23 cellular contexts compared by ENCODE assay signal in the genomic region with DNA sequence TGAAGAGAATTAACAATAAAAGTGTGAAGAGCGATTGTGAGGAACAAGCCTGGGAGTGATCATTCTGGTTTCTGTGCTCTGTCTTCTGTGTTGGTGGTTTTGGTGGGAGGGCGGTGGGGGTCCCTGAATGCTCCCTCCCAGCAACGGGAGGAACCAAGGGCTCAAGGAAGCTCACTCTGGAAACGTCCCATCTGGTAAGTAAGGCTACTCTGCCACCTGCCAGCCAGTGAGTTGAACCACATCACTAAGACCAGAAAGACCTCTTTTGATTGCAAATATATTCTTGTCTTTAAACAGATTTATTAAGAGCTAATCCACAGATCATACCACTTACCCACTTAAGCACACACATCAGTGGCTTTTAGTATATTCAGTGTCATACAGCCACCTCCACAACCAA.
DNase-seq lines count a peak whose midpoint lies in the region; ATAC-seq, FAIRE-seq and TF ChIP-seq lines count a peak whose summit lies in the region.
"Had no signal": no experiment of that assay in that cellular context is flagged by ENCODE, and none has a peak within 500 bp of the region (broad histone marks: within the 10 kb centered on the region; RNA-seq: fewer than 3 reads in every experiment).

No MANE protein-coding gene starts in this region.

- no peak overlapping the region for H3K9ac ChIP-seq in GM12878 (ENCODE audit: control insufficient read depth, insufficient read depth, low read length)

- peaks cover 8% of the 10 kb centered on the region for H3K4me1 Mint-ChIP-seq in stimulated activated naive CD8-positive, alpha-beta T cell treated with anti-CD3 and anti-CD28 coated beads, Interleukin-15, amount 100 ng/mL, for 72 hours
- H3K4me1 Mint-ChIP-seq: activated CD4-positive, alpha-beta T cell treated with anti-CD3 and anti-CD28 coated beads for 36 hours had no signal

- ATAC-seq in GM12878 (no peak), right lobe of liver (peak in 1 of 4 donors; percentile 11), GM19328 (IDR thresholded peaks at IDR 0.05; ENCODE audit: unreplicated experiment) (no peak)
- ATAC-seq in stimulated activated naive CD8-positive, alpha-beta T cell treated with anti-CD3 and anti-CD28 coated beads, Interleukin-15, amount 100 ng/mL, for 72 hours: no peak
- ATAC-seq: activated CD4-positive, alpha-beta T cell treated with anti-CD3 and anti-CD28 coated beads for 36 hours; naive thymus-derived CD8-positive, alpha-beta T cell had no signal

- CTCF ChIA-PET in BJ (lab: Yijun Ruan, JAX) (interaction anchor here (1.0 to 3.4 kb wide), 6 partner anchors 10 to 163 kb away, joined by 3 to 16 read pairs (median 4); no protein-coding TSS in a partner anchor), GM12878 (lab: Yijun Ruan, JAX) (interaction anchor here (1.2 to 1.7 kb wide), 6 partner anchors 9 to 159 kb away, joined by 3 to 9 read pairs (median 4); no protein-coding TSS in a partner anchor)

- WGBS in GM12878 (ENCODE audit: insufficient coverage, insufficient replicate concordance, low lambda C conversion rate, missing lambda C conversion rate): 35% methylated on average over 4 of the region's 4 CpGs
- 100% methylated on average over 2 of the region's 4 CpGs for WGBS in right lobe of liver (ENCODE audit: insufficient coverage, low coverage, low lambda C conversion rate, missing lambda C conversion rate)

- H3K9me3 Mint-ChIP-seq in stimulated activated naive CD8-positive, alpha-beta T cell treated with anti-CD3 and anti-CD28 coated beads, Interleukin-15, amount 100 ng/mL, for 72 hours: no peaks in the 10 kb centered on the region
- H3K9me3 Mint-ChIP-seq: naive thymus-derived CD8-positive, alpha-beta T cell had no signal

- H4K20me1 ChIP-seq in GM12878 (ENCODE audit: control insufficient read depth, insufficient read depth): no peaks in the 10 kb centered on the region

- in situ Hi-C loops in GM13977 (cut with MboI; ENCODE audit: low pct_unique_long_range_greater_than_20kb, low sequenced_read_pairs, unreplicated experiment) (no loop called here), GM12878 (cut with MboI) (loop anchor here (5.0 kb wide), 1 partner anchor 132 kb away; no protein-coding TSS in a partner anchor)

- RAD21 ChIA-PET in GM12878 (lab: Charles Lee; ENCODE audit: unreplicated experiment): interaction anchor here (1.7 kb wide), 1 partner anchor 92 kb away, joined by 3 read pairs; no protein-coding TSS in a partner anchor

- TF ChIP-seq CTCF in BJ (IDR thresholded peaks at IDR 0.05; ENCODE audit: insufficient read depth, low read depth, low read length) (0 out of 2 replicates have a peak, but pooled peaks have one; percentile 30), GM13977 (IDR thresholded peaks at IDR 0.05; ENCODE audit: extremely low read depth, insufficient read depth, missing control alignments) (peak; percentile 44), GM12878 (IDR thresholded peaks at IDR 0.05 in 2 of 3, conservative IDR thresholded peaks at IDR 0.05 in 1 of 3; ENCODE audit: control insufficient read depth in 2 of 3, extremely low read depth in 1 of 3, insufficient read depth in 1 of 3, low read depth in 3 of 3, low read length in 3 of 3) (peak in 1 of 3 experiments; percentile 33; a peak in 2 of 6 replicates), right lobe of liver (IDR thresholded peaks at IDR 0.05) (peak in 3 of 4 donors; percentile 16 to 19 (median 18))

- H3K27me3 ChIP-seq in BJ (ENCODE audit: control insufficient read depth, insufficient read depth, low read length): no peaks in the 10 kb centered on the region
- H3K27me3 ChIP-seq in GM12878 (replicated peaks in 1 of 2; ENCODE audit: control insufficient read depth in 2 of 2, insufficient read depth in 2 of 2, low read length in 1 of 2): no peaks in the 10 kb centered on the region; a peak in 1 of 4 replicates
- H3K27me3 ChIP-seq in right lobe of liver: no peaks in the 10 kb centered on the region
- H3K27me3 ChIP-seq: cardiac muscle cell, SJCRH30, uterus had no signal

- TF ChIP-seq RAD21 in GM12878 (IDR thresholded peaks at IDR 0.05; ENCODE audit: insufficient read depth, low read depth, low read length): peak; percentile 46

- FAIRE-seq in GM12878 (lab: Jason Lieb, UNC): no peak
- FAIRE-seq: islet of Langerhans, small intestine had no signal

- no peak overlapping the region for H2AFZ ChIP-seq in GM12878 (ENCODE audit: control insufficient read depth, low read depth, low read length)

- H3K27me3 Mint-ChIP-seq in stimulated activated naive CD8-positive, alpha-beta T cell treated with anti-CD3 and anti-CD28 coated beads, Interleukin-15, amount 100 ng/mL, for 72 hours: peaks cover 8% of the 10 kb centered on the region

- H3K9me3 ChIP-seq in GM12878 (replicated peaks; ENCODE audit: control insufficient read depth, insufficient read depth, low read length): no peaks in the 10 kb centered on the region
- no peaks in the 10 kb centered on the region for H3K9me3 ChIP-seq in right lobe of liver
- H3K9me3 ChIP-seq: SJCRH30, uterus had no signal

- H3K4me3 Mint-ChIP-seq in stimulated activated naive CD8-positive, alpha-beta T cell treated with anti-CD3 and anti-CD28 coated beads, Interleukin-15, amount 100 ng/mL, for 72 hours: no peak overlapping the region
- H3K4me3 Mint-ChIP-seq: activated CD4-positive, alpha-beta T cell treated with anti-CD3 and anti-CD28 coated beads for 36 hours; naive thymus-derived CD8-positive, alpha-beta T cell had no signal

- SMC1A ChIA-PET in GM12878 (lab: Charles Lee; ENCODE audit: uncharacterized antibody, unreplicated experiment): interaction anchor here (0.8 to 1.2 kb wide), 2 partner anchors 158 to 159 kb away, joined by 3 to 6 read pairs; no protein-coding TSS in a partner anchor

- H3K4me2 ChIP-seq in GM12878 (ENCODE audit: control insufficient read depth, insufficient read depth): no peak overlapping the region

- POLR2A ChIA-PET in BJ (lab: Charles Lee): no interaction called here
- POLR2A ChIA-PET in GM12878 (lab: Charles Lee): no interaction called here

- TF ChIP-seq POLR2A in GM12878 (IDR thresholded peaks at IDR 0.05; ENCODE audit: low read depth, low read length) (no peak), right lobe of liver (IDR thresholded peaks at IDR 0.05) (no peak)

- no peak for TF ChIP-seq EP300 in GM12878 (IDR thresholded peaks at IDR 0.05; ENCODE audit: borderline replicate concordance in 1 of 2, control insufficient read depth in 1 of 2, low read depth in 2 of 2, low read length in 2 of 2)

- peaks cover 1% of the 10 kb centered on the region; the same call in 1 of the 2 replicates for H3K36me3 ChIP-seq in BJ (ENCODE audit: control insufficient read depth, insufficient read depth, low read length)
- no peaks in the 10 kb centered on the region for H3K36me3 ChIP-seq in GM12878 (ENCODE audit: control insufficient read depth in 2 of 2, insufficient read depth in 2 of 2, low read length in 1 of 2)
- no peaks in the 10 kb centered on the region for H3K36me3 ChIP-seq in right lobe of liver
- H3K36me3 ChIP-seq: cardiac muscle cell, SJCRH30, uterus had no signal

- H3K4me1 ChIP-seq in GM12878 (ENCODE audit: control insufficient read depth, insufficient read depth, low read length): no peaks in the 10 kb centered on the region
- peaks cover 0 to 7% (median 0%) of the 10 kb centered on the region in 4 donors for H3K4me1 ChIP-seq in right lobe of liver
- H3K4me1 ChIP-seq: SJCRH30, uterus had no signal

- no peak overlapping the region for H3K27ac Mint-ChIP-seq in stimulated activated naive CD8-positive, alpha-beta T cell treated with anti-CD3 and anti-CD28 coated beads, Interleukin-15, amount 100 ng/mL, for 72 hours
- H3K27ac Mint-ChIP-seq: activated CD4-positive, alpha-beta T cell treated with anti-CD3 and anti-CD28 coated beads for 36 hours had no signal

- no peaks in the 10 kb centered on the region for H3K79me2 ChIP-seq in GM12878 (ENCODE audit: control insufficient read depth, insufficient read depth, low read length)

- H3K4me3 ChIP-seq in BJ (ENCODE audit: low read depth, low read length): no peak overlapping the region
- no peak overlapping the region for H3K4me3 ChIP-seq in GM12878
- H3K4me3 ChIP-seq in right lobe of liver: no peak overlapping the region
- H3K4me3 ChIP-seq: cardiac muscle cell, SJCRH30, uterus had no signal

- DNase-seq in BJ (ENCODE audit: low read depth): no peak
- no peak for DNase-seq in GM13977 (ENCODE audit: low spot score)
- DNase-seq in GM12878 (ENCODE audit: low read depth, low spot score): no peak
- DNase-seq in right lobe of liver: no peak
- DNase-seq in EL: no peak
- DNase-seq in stimulated activated naive CD8-positive, alpha-beta T cell treated with anti-CD3 and anti-CD28 coated beads, Interleukin-15, amount 100 ng/mL, for 72 hours: no peak
- DNase-seq: activated CD4-positive, alpha-beta T cell treated with anti-CD3 and anti-CD28 coated beads for 36 hours; C1 segment of cervical spinal cord; effector memory CD4-positive, alpha-beta T cell; HCEC 1CT; mesendoderm; NCI-H2029; NCI-H446 treated with DMSO at 0.1 percent for 48 hours; SJCRH30; small intestine; stimulated activated CD4-positive, alpha-beta T cell treated with anti-CD3 and anti-CD28 coated beads, Interleukin-4, amount 100 ng/mL, for 24 hours; substantia nigra; uterus had no signal

- H3K27ac ChIP-seq in GM12878 (ENCODE audit: control insufficient read depth, insufficient read depth): no peak overlapping the region
- no peak overlapping the region for H3K27ac ChIP-seq in right lobe of liver
- H3K27ac ChIP-seq: cardiac muscle cell, HL-60, SJCRH30, uterus had no signal

- BruUV-seq in GM12878 (replicated peaks; lab: Mats Ljungman, UMichigan): no TSS peak

- intact Hi-C loops in GM12878 (cut with micrococcal nuclease; ENCODE audit: unreplicated experiment): no loop called here
- intact Hi-C loops in right lobe of liver (cut with DNase I): loop anchor here in 1 of 2 donors (10.0 kb wide), 1 partner anchor 160 kb away; no protein-coding TSS in a partner anchor

TF ChIP-seq in GM12878, 131 proteins besides CTCF, POLR2A, EP300 and RAD21 (continues in another document):
- TF ChIP-seq E2F8 (IDR thresholded peaks at IDR 0.05; ENCODE audit: low read depth, partially characterized antibody): no peak
